Comparison of ENCODE assay signal across 8 cellular contexts in genomic region chr1:16441312-16441641, GRCh38. TPM values are rescaled to one million over a fixed set of nuclear protein-coding genes. Genes with fewer than 3 reads are reported as not detected.
DNase-seq lines count a peak whose midpoint lies in the region; ATAC-seq and TF ChIP-seq lines count a peak whose summit lies in the region.

No MANE protein-coding gene starts in this region.

- no peaks in the 10 kb centered on the region for H3K27me3 Mint-ChIP-seq in effector memory CD8-positive, alpha-beta T cell
- H3K27me3 Mint-ChIP-seq in naive thymus-derived CD4-positive, alpha-beta T cell, result no peaks in the 10 kb centered on the region

- H3K4me1 ChIP-seq in OCI-LY1 (ENCODE audit: insufficient read depth, low read length, severe bottlenecking), result peaks cover 28% of the 10 kb centered on the region
- H3K4me1 ChIP-seq in naive thymus-derived CD4-positive, alpha-beta T cell (ENCODE audit: control insufficient read depth in 2 of 2, insufficient read depth in 2 of 2, low read length in 2 of 2), result peaks cover 17 to 36% of the 10 kb centered on the region in 2 donors

- no peak overlapping the region for H2AFZ ChIP-seq in OCI-LY1 (ENCODE audit: low read length)

- H3F3A ChIP-seq in OCI-LY1 (ENCODE audit: insufficient read depth, low read length), result no peaks in the 10 kb centered on the region

- H3K36me3 Mint-ChIP-seq in effector memory CD8-positive, alpha-beta T cell (ENCODE audit: insufficient read depth), result peaks cover 54% of the 10 kb centered on the region
- peaks cover 8 to 23% (median 16%) of the 10 kb centered on the region in 5 donors for H3K36me3 Mint-ChIP-seq in naive thymus-derived CD4-positive, alpha-beta T cell

- H3K4me3 ChIP-seq in OCI-LY1 (ENCODE audit: low read depth, low read length, poor library complexity, severe bottlenecking), result peak overlapping the region; percentile 94
- peak overlapping the region; percentile 94 for H3K4me3 ChIP-seq in naive thymus-derived CD4-positive, alpha-beta T cell (ENCODE audit: low read length)

- DNase-seq in GM03348 (ENCODE audit: low spot score) (peak; percentile 61), NCI-H2227 (lab: John Stamatoyannopoulos, UW; ENCODE audit: unreplicated experiment) (no peak)
- no peak for DNase-seq in effector memory CD8-positive, alpha-beta T cell
- peak in 3 of 9 donors; percentile 65 to 72 (median 72) for DNase-seq in naive thymus-derived CD4-positive, alpha-beta T cell

- ATAC-seq in effector memory CD8-positive, alpha-beta T cell (replicated peaks), result peak; percentile 22
- ATAC-seq in naive thymus-derived CD4-positive, alpha-beta T cell, result peak; percentile 39
- ATAC-seq in HG02870 (IDR thresholded peaks at IDR 0.05; ENCODE audit: unreplicated experiment) (no peak), HG02885 (IDR thresholded peaks at IDR 0.05; ENCODE audit: poor library complexity, unreplicated experiment) (no peak), HG03354 (IDR thresholded peaks at IDR 0.05; ENCODE audit: poor library complexity, severe bottlenecking, unreplicated experiment) (no peak)

- no peaks in the 10 kb centered on the region for H3K9me2 ChIP-seq in OCI-LY1 (ENCODE audit: low read depth, low read length)

- peak overlapping the region; percentile 97 for H3K4me2 ChIP-seq in OCI-LY1 (ENCODE audit: low read length)

- peak overlapping the region; percentile 94 to 95 for H3K4me3 Mint-ChIP-seq in effector memory CD8-positive, alpha-beta T cell
- peak overlapping the region; percentile 93 to 100 (median 97) for H3K4me3 Mint-ChIP-seq in naive thymus-derived CD4-positive, alpha-beta T cell

- POLR2A ChIA-PET in naive thymus-derived CD4-positive, alpha-beta T cell (lab: Charles Lee), result interaction anchor here (0.9 to 3.3 kb wide), 12 partner anchors 8 to 76 kb away, joined by 3 to 21 read pairs (median 4); partner anchors contain the start of gene SZRD1

- H3K9me3 ChIP-seq in OCI-LY1 (ENCODE audit: low read length), result no peaks in the 10 kb centered on the region
- H3K9me3 ChIP-seq in naive thymus-derived CD4-positive, alpha-beta T cell (ENCODE audit: control insufficient read depth in 2 of 3, low read length in 3 of 3), result no peaks in the 10 kb centered on the region

- no peaks in the 10 kb centered on the region for H3K9me3 Mint-ChIP-seq in effector memory CD8-positive, alpha-beta T cell
- H3K9me3 Mint-ChIP-seq in naive thymus-derived CD4-positive, alpha-beta T cell, result no peaks in the 10 kb centered on the region

- H3K36me3 ChIP-seq in OCI-LY1 (ENCODE audit: insufficient read depth, low read length), result peaks cover 23% of the 10 kb centered on the region; the same call in 1 of the 2 replicates
- peaks cover 0 to 43% (median 17%) of the 10 kb centered on the region in 3 experiments for H3K36me3 ChIP-seq in naive thymus-derived CD4-positive, alpha-beta T cell (ENCODE audit: control insufficient read depth in 2 of 3, insufficient read depth in 3 of 3, low read length in 3 of 3)

- peak overlapping the region; percentile 89 for H3K9ac ChIP-seq in OCI-LY1 (ENCODE audit: low read length)

- TF ChIP-seq CTCF in OCI-LY1 (IDR thresholded peaks at IDR 0.05; ENCODE audit: low read length), result no peak

- CTCF ChIA-PET in naive thymus-derived CD4-positive, alpha-beta T cell (lab: Charles Lee), result interaction anchor here (0.6 kb wide), 1 partner anchor 541 kb away, joined by 4 read pairs; no protein-coding TSS in a partner anchor

- peak overlapping the region; percentile 94 to 97 for H3K27ac Mint-ChIP-seq in effector memory CD8-positive, alpha-beta T cell
- H3K27ac Mint-ChIP-seq in naive thymus-derived CD4-positive, alpha-beta T cell, result peak overlapping the region; percentile 88 to 98 (median 96)

- H3K79me2 ChIP-seq in OCI-LY1 (ENCODE audit: insufficient read depth, low read length), result peaks cover 7% of the 10 kb centered on the region; the same call in 1 of the 2 replicates

- peak overlapping the region; percentile 41 for H3K27ac ChIP-seq in OCI-LY1 (ENCODE audit: low read depth, low read length, poor library complexity, severe bottlenecking)
- peak overlapping the region; percentile 100 for H3K27ac ChIP-seq in naive thymus-derived CD4-positive, alpha-beta T cell (ENCODE audit: low read depth, low read length)

- H3K4me1 Mint-ChIP-seq in effector memory CD8-positive, alpha-beta T cell (ENCODE audit: low read depth in 2 of 2), result peaks cover 27 to 29% of the 10 kb centered on the region in 2 donors
- peaks cover 19 to 45% (median 34%) of the 10 kb centered on the region in 7 donors for H3K4me1 Mint-ChIP-seq in naive thymus-derived CD4-positive, alpha-beta T cell

- intact Hi-C loops in naive thymus-derived CD4-positive, alpha-beta T cell (cut with micrococcal nuclease), result loop anchor here (1.0 to 5.0 kb wide), 13 partner anchors 21 to 914 kb away; partner anchors contain the start of genes DNAJC16 (in 2 of the 2), NBPF1 (in 2 of the 2), CPLANE2 (in 1 of the 2) and SZRD1 (in 1 of the 2)

- H3K27me3 ChIP-seq in OCI-LY1 (ENCODE audit: insufficient read depth, low read length), result no peaks in the 10 kb centered on the region
- H3K27me3 ChIP-seq in naive thymus-derived CD4-positive, alpha-beta T cell (ENCODE audit: control insufficient read depth in 2 of 2, insufficient read depth in 2 of 2, low read length in 2 of 2), result no peaks in the 10 kb centered on the region

- no peaks in the 10 kb centered on the region for H4K20me1 ChIP-seq in OCI-LY1 (ENCODE audit: insufficient read depth, low read length)

RNA-seq across cellular contexts. Expression of gene NECAP2, which starts 0.8 kb away (rescaled TPM):
- 100 to 1,000 TPM in 4 of 5 experiments, 10 to 100 TPM in 1; 98.2 to 161 (median 148) TPM for total RNA-seq in naive thymus-derived CD4-positive, alpha-beta T cell
- polyA plus RNA-seq in naive thymus-derived CD4-positive, alpha-beta T cell, result 100 to 1,000 TPM; 258 to 264 TPM

RNA-seq across cellular contexts. Expression of gene SPATA21, which starts 4.1 kb away (rescaled TPM):
- not detected for total RNA-seq in naive thymus-derived CD4-positive, alpha-beta T cell
- polyA plus RNA-seq in naive thymus-derived CD4-positive, alpha-beta T cell, result not detected

Comparison
In these comparisons a context has a peak if more than half of its experiments do, and no peak if none do; other contexts are left out.
1. ATAC-seq: peak in effector memory CD8-positive, alpha-beta T cell (single experiment) and naive thymus-derived CD4-positive, alpha-beta T cell (single experiment); none in HG02870 (single experiment), HG02885 (single experiment) and HG03354 (single experiment).